15 cellular contexts compared by ENCODE assay signal in the genomic region with DNA sequence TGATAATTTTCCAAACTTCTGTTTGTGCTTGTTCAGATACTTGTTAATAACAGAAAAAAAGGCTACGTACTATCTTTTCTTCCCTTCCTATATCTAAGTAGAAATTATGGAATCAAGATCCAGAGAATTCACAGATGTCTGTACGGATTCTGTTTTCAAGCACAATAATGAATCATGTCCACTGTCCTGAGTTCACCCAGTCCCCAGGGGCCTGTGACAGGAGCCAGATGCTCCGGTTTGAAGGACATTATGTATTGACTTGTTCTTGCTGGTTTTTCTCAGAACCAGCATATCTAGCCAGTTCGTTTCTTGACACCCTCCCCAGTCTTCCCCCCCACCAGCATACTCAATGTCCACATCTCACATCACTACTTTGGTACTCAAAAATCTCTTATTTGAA.
DNase-seq lines count a peak whose midpoint lies in the region; FAIRE-seq and TF ChIP-seq lines count a peak whose summit lies in the region.
"Had no signal": no experiment of that assay in that cellular context is flagged by ENCODE, and none has a peak within 500 bp of the region (broad histone marks: within the 10 kb centered on the region; RNA-seq: fewer than 3 reads in every experiment).

No MANE protein-coding gene starts in this region.

- H3K36me3 ChIP-seq in SK-N-SH (replicated peaks in 1 of 2; ENCODE audit: control insufficient read depth in 1 of 2, insufficient read depth in 2 of 2, low read length in 1 of 2), result no peaks in the 10 kb centered on the region
- H3K36me3 ChIP-seq in suprapubic skin, result no peaks in the 10 kb centered on the region
- H3K36me3 ChIP-seq in hepatocyte (replicated peaks; ENCODE audit: insufficient read depth, low read depth), result no peaks in the 10 kb centered on the region
- H3K36me3 ChIP-seq: tibial nerve had no signal

- peaks cover 46% of the 10 kb centered on the region for H3K4me1 Mint-ChIP-seq in mesothelial cell of epicardium
- no peaks in the 10 kb centered on the region for H3K4me1 Mint-ChIP-seq in activated CD4-positive, alpha-beta T cell treated with anti-CD3 and anti-CD28 coated beads, Interleukin-2, amount 10 ng/mL, durations not matched to agents 7 days and 5 days

- no peaks in the 10 kb centered on the region for H3K27me3 Mint-ChIP-seq in mesothelial cell of epicardium (ENCODE audit: low read depth)
- no peaks in the 10 kb centered on the region for H3K27me3 Mint-ChIP-seq in activated CD4-positive, alpha-beta T cell treated with anti-CD3 and anti-CD28 coated beads, Interleukin-2, amount 10 ng/mL, durations not matched to agents 7 days and 5 days

- H2AFZ ChIP-seq in SK-N-SH (ENCODE audit: low read depth) (no peak overlapping the region), hepatocyte (no peak overlapping the region)

- 31% methylated on average over 4 of the region's 4 CpGs for WGBS in SK-N-SH (ENCODE audit: low lambda C conversion rate)
- 64% methylated on average over 4 of the region's 4 CpGs for WGBS in suprapubic skin
- WGBS in hepatocyte (ENCODE audit: low lambda C conversion rate, missing lambda C conversion rate), result 63% methylated on average over 4 of the region's 4 CpGs

- H3K9me3 ChIP-seq in SK-N-SH (no peaks in the 10 kb centered on the region), suprapubic skin (no peaks in the 10 kb centered on the region), hepatocyte (ENCODE audit: low read depth) (no peaks in the 10 kb centered on the region)
- H3K9me3 ChIP-seq: tibial nerve had no signal

- H4K20me1 ChIP-seq in SK-N-SH (ENCODE audit: insufficient read depth), result no peaks in the 10 kb centered on the region
- no peaks in the 10 kb centered on the region for H4K20me1 ChIP-seq in hepatocyte (ENCODE audit: insufficient read depth, poor library complexity, severe bottlenecking)

- 0 out of 2 replicates have a peak, but pooled peaks have one; percentile 1 for TF ChIP-seq RAD21 in SK-N-SH (IDR thresholded peaks at IDR 0.05; ENCODE audit: low read length)

- no peaks in the 10 kb centered on the region for H3K9me3 Mint-ChIP-seq in mesothelial cell of epicardium
- H3K9me3 Mint-ChIP-seq in activated CD4-positive, alpha-beta T cell treated with anti-CD3 and anti-CD28 coated beads, Interleukin-2, amount 10 ng/mL, durations not matched to agents 7 days and 5 days, result no peaks in the 10 kb centered on the region
- H3K9me3 Mint-ChIP-seq: CD14-positive monocyte had no signal

- H3K4me1 ChIP-seq in SK-N-SH (ENCODE audit: control insufficient read depth in 1 of 2, insufficient read depth in 2 of 2, low read depth in 1 of 2, low read length in 1 of 2), result peaks cover 0 to 35% of the 10 kb centered on the region in 2 experiments; a peak in 3 of 4 replicates
- H3K4me1 ChIP-seq in suprapubic skin, result peaks cover 20% of the 10 kb centered on the region
- H3K4me1 ChIP-seq in hepatocyte (ENCODE audit: insufficient read depth), result peaks cover 4% of the 10 kb centered on the region

- H3K9ac ChIP-seq in SK-N-SH, result no peak overlapping the region

- H3K27ac ChIP-seq in SK-N-SH (ENCODE audit: low read depth in 2 of 2, low read length in 1 of 2) (peak overlapping the region; percentile 17 to 87; a peak in 3 of 4 replicates), suprapubic skin (peak overlapping the region; percentile 62), hepatocyte (no peak overlapping the region)
- H3K27ac ChIP-seq: RWPE1, tibial nerve had no signal

- no peak for TF ChIP-seq CTCF in SK-N-SH (IDR thresholded peaks at IDR 0.05)
- TF ChIP-seq CTCF in fibroblast of the aortic adventitia (IDR thresholded peaks at IDR 0.05; ENCODE audit: insufficient read depth, low read length), result no peak
- TF ChIP-seq CTCF in mesothelial cell of epicardium (IDR thresholded peaks at IDR 0.05; ENCODE audit: unreplicated experiment), result no peak
- no peak for TF ChIP-seq CTCF in suprapubic skin (IDR thresholded peaks at IDR 0.05)
- TF ChIP-seq CTCF in hepatocyte (IDR thresholded peaks at IDR 0.05; ENCODE audit: poor library complexity), result no peak

- no peaks in the 10 kb centered on the region for H3K9me2 ChIP-seq in SK-N-SH
- no peaks in the 10 kb centered on the region for H3K9me2 ChIP-seq in hepatocyte (replicated peaks; ENCODE audit: insufficient read depth)

- H3K4me2 ChIP-seq in SK-N-SH, result no peak overlapping the region
- H3K4me2 ChIP-seq in hepatocyte, result no peak overlapping the region

- POLR2A ChIA-PET in SK-N-SH (lab: Yijun Ruan, JAX), result no interaction called here
- POLR2A ChIA-PET in activated CD4-positive, alpha-beta T cell treated with anti-CD3 and anti-CD28 coated beads, Interleukin-2, amount 10 ng/mL, durations not matched to agents 7 days and 5 days (lab: Charles Lee), result no interaction called here

- CTCF ChIA-PET in SK-N-SH (lab: Yijun Ruan, JAX), result interaction anchor here (1.2 to 2.2 kb wide), 3 partner anchors 78 to 88 kb away, joined by 3 to 7 read pairs (median 6); a partner anchor contains a TSS
- CTCF ChIA-PET in activated CD4-positive, alpha-beta T cell treated with anti-CD3 and anti-CD28 coated beads, Interleukin-2, amount 10 ng/mL, durations not matched to agents 7 days and 5 days (lab: Charles Lee), result no interaction called here

- H3F3A ChIP-seq in SK-N-SH (replicated peaks; ENCODE audit: insufficient read depth), result peaks cover 3% of the 10 kb centered on the region

- no peaks in the 10 kb centered on the region for H3K36me3 Mint-ChIP-seq in mesothelial cell of epicardium
- peaks cover 2% of the 10 kb centered on the region for H3K36me3 Mint-ChIP-seq in activated CD4-positive, alpha-beta T cell treated with anti-CD3 and anti-CD28 coated beads, Interleukin-2, amount 10 ng/mL, durations not matched to agents 7 days and 5 days (ENCODE audit: low read depth)

- no peaks in the 10 kb centered on the region; the same call in 1 of the 2 replicates for H3K79me2 ChIP-seq in SK-N-SH (ENCODE audit: insufficient read depth)
- no peaks in the 10 kb centered on the region for H3K79me2 ChIP-seq in hepatocyte

- TF ChIP-seq POLR2A in suprapubic skin (IDR thresholded peaks at IDR 0.05), result no peak

- peak overlapping the region; percentile 1 for H3K27ac Mint-ChIP-seq in mesothelial cell of epicardium
- no peak overlapping the region for H3K27ac Mint-ChIP-seq in activated CD4-positive, alpha-beta T cell treated with anti-CD3 and anti-CD28 coated beads, Interleukin-2, amount 10 ng/mL, durations not matched to agents 7 days and 5 days
- H3K27ac Mint-ChIP-seq: CD14-positive monocyte had no signal

- FAIRE-seq in urothelium cell line (lab: Jason Lieb, UNC), result no peak
- FAIRE-seq: GM12892 had no signal

- TF ChIP-seq EP300 in SK-N-SH (IDR thresholded peaks at IDR 0.05; ENCODE audit: borderline replicate concordance in 1 of 2, low read depth in 1 of 2, low read length in 1 of 2), result peak in 1 of 2 experiments; percentile 91; a peak in 2 of 4 replicates
- no peak for TF ChIP-seq EP300 in suprapubic skin (IDR thresholded peaks at IDR 0.05)

- H3K4me3 ChIP-seq in SK-N-SH (ENCODE audit: low read depth in 2 of 2, low read length in 1 of 2) (no peak overlapping the region), fibroblast of the aortic adventitia (ENCODE audit: low read depth, low read length) (no peak overlapping the region), suprapubic skin (no peak overlapping the region), hepatocyte (no peak overlapping the region)
- H3K4me3 ChIP-seq: tibial nerve had no signal

- DNase-seq in SK-N-SH (peak; percentile 57), fibroblast of the aortic adventitia (ENCODE audit: low read depth) (peak; percentile 36), mesothelial cell of epicardium (ENCODE audit: low spot score in 2 of 2, unreplicated experiment in 2 of 2) (no peak), suprapubic skin (ENCODE audit: low spot score in 2 of 2) (no peak), hepatocyte (ENCODE audit: low spot score) (no peak), urothelium cell line (ENCODE audit: low spot score) (no peak)
- no peak for DNase-seq in activated CD4-positive, alpha-beta T cell treated with anti-CD3 and anti-CD28 coated beads, Interleukin-2, amount 10 ng/mL, durations not matched to agents 7 days and 5 days
- DNase-seq: activated CD4-positive, alpha-beta T cell treated with anti-CD3 and anti-CD28 coated beads, Interleukin-2, amount 50 U/mL, for 4 hours; aorta; NCI-H1694 treated with DMSO at 0.1 percent for 48 hours; NCI-H526 had no signal

- H3K27me3 ChIP-seq in SK-N-SH (ENCODE audit: insufficient read depth), result no peaks in the 10 kb centered on the region
- H3K27me3 ChIP-seq in suprapubic skin, result no peaks in the 10 kb centered on the region
- H3K27me3 ChIP-seq in hepatocyte, result no peaks in the 10 kb centered on the region
- H3K27me3 ChIP-seq: tibial nerve had no signal

- H3K4me3 Mint-ChIP-seq in mesothelial cell of epicardium, result no peak overlapping the region
- H3K4me3 Mint-ChIP-seq in activated CD4-positive, alpha-beta T cell treated with anti-CD3 and anti-CD28 coated beads, Interleukin-2, amount 10 ng/mL, durations not matched to agents 7 days and 5 days, result no peak overlapping the region
- H3K4me3 Mint-ChIP-seq: CD14-positive monocyte had no signal

TF ChIP-seq in SK-N-SH, 30 proteins besides CTCF, POLR2A, EP300 and RAD21 (continues in another document):
- peak; percentile 23; the same call in 1 of the 2 replicates for TF ChIP-seq GATA2 (CRISPR knock-in tag; IDR thresholded peaks at IDR 0.05)
- peak; percentile 73 for TF ChIP-seq TCF12 (IDR thresholded peaks at IDR 0.05)
- TF ChIP-seq RCOR1 (IDR thresholded peaks at IDR 0.05; ENCODE audit: low read length), result peak; percentile 58
- TF ChIP-seq MXI1 (IDR thresholded peaks at IDR 0.05; ENCODE audit: low read depth, low read length), result no peak; the same call in 1 of the 2 replicates
- peak; percentile 61 for TF ChIP-seq POLR2AphosphoS5 (IDR thresholded peaks at IDR 0.05; ENCODE audit: low read depth, low read length)
- TF ChIP-seq, protein P1, sequence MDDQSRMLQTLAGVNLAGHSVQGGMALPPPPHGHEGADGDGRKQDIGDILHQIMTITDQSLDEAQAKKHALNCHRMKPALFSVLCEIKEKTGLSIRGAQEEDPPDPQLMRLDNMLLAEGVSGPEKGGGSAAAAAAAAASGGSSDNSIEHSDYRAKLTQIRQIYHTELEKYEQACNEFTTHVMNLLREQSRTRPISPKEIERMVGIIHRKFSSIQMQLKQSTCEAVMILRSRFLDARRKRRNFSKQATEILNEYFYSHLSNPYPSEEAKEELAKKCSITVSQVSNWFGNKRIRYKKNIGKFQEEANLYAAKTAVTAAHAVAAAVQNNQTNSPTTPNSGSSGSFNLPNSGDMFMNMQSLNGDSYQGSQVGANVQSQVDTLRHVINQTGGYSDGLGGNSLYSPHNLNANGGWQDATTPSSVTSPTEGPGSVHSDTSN (IDR thresholded peaks at IDR 0.05), result peak; percentile 60

Comparison
In these comparisons a context has a peak if more than half of its experiments do, and no peak if none do; other contexts are left out.
1. DNase-seq: peak in SK-N-SH (single experiment) and fibroblast of the aortic adventitia (single experiment); none in mesothelial cell of epicardium (0 of 2), suprapubic skin (0 of 2), hepatocyte (single experiment), activated CD4-positive, alpha-beta T cell treated with anti-CD3 and anti-CD28 coated beads, Interleukin-2, amount 10 ng/mL, durations not matched to agents 7 days and 5 days (single experiment) and urothelium cell line (single experiment).